In genomic region chr6:136550330-136551071, GRCh38 we compare ENCODE assay signal across 8 cellular contexts. TPM values are rescaled to one million over a fixed set of nuclear protein-coding genes. Genes with fewer than 3 reads are reported as not detected.
DNase-seq lines count a peak whose midpoint lies in the region; ATAC-seq and TF ChIP-seq lines count a peak whose summit lies in the region.

TSS of gene MAP7 (minus strand) at chr6:136550422. CDS start at chr6:136550408, 14 bp downstream.

- peak within 1 kb of the TSS; percentile 49 for H3K4me3 ChIP-seq in GM12875 (ENCODE audit: low read depth, low read length)

- ATAC-seq in HG02610 (IDR thresholded peaks at IDR 0.05; ENCODE audit: unreplicated experiment) (peak; percentile 81), left lobe of liver (peak; percentile 94)
- ATAC-seq in activated CD4-positive, CD25-positive, alpha-beta regulatory T cell treated with anti-CD3 and anti-CD28 coated beads, Interleukin-2, amount 50 U/mL, for 24 hours = peak; percentile 90

- peak; percentile 44 for DNase-seq in NCI-H187 treated with DMSO at 0.1 percent for 48 hours (lab: John Stamatoyannopoulos, UW)
- DNase-seq in cerebellar cortex (ENCODE audit: low spot score) = peak; percentile 76
- peak; percentile 93 for DNase-seq in left lobe of liver (ENCODE audit: low spot score)
- DNase-seq in stimulated activated CD4-positive, alpha-beta T cell treated with anti-CD3 and anti-CD28 coated beads, Interleukin-2, amount 100 ng/mL, for 4 hours (ENCODE audit: low read depth) = peak; percentile 48
- no peak for DNase-seq in NAMALWA (ENCODE audit: low spot score)

- TF ChIP-seq CTCF in GM12875 (IDR thresholded peaks at IDR 0.05; ENCODE audit: borderline replicate concordance, insufficient read depth, low read depth, low read length) = peak; percentile 84

RNA-seq across cellular contexts. Expression of gene MAP7, which starts in this region (rescaled TPM):
- 18.1 TPM for total RNA-seq in left lobe of liver
